Comparison of ENCODE assay signal across 1 cellular context in the genomic region with DNA sequence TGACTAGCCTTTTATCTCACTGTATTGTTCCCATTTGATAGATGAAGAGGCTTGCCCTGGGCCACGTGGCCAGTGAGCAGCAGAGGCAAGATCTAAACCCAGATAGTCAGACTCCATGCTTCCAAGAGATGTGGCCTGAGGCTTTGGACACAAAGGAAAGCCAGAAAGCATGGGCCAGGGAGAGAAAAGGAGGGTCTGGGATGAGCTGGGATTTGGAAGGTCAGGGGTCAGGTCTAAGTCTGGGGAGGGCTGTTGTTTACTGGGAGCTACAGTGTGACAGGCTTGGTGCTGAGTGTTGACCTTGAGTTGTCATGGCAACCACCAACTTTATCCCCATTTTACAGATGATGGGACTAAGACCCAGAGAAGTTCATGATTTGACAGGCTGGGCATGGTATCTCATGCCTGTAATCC.
TF ChIP-seq lines count a peak whose summit lies in the region.

No MANE protein-coding gene starts in this region.

TF ChIP-seq in H1, 55 proteins besides CTCF, POLR2A, EP300 and RAD21:
- no peak for TF ChIP-seq CREB1 (IDR thresholded peaks at IDR 0.05)
- no peak for TF ChIP-seq SIN3A (conservative IDR thresholded peaks at IDR 0.05 in 1 of 2, IDR thresholded peaks at IDR 0.05 in 1 of 2; ENCODE audit: low read depth in 1 of 2, low read length in 2 of 2)
- no peak for TF ChIP-seq TAF1 (IDR thresholded peaks at IDR 0.05; ENCODE audit: low read depth, low read length)
- TF ChIP-seq, protein P1, sequence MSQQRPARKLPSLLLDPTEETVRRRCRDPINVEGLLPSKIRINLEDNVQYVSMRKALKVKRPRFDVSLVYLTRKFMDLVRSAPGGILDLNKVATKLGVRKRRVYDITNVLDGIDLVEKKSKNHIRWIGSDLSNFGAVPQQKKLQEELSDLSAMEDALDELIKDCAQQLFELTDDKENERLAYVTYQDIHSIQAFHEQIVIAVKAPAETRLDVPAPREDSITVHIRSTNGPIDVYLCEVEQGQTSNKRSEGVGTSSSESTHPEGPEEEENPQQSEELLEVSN (IDR thresholded peaks at IDR 0.05), result no peak
- no peak for TF ChIP-seq TBP (IDR thresholded peaks at IDR 0.05; ENCODE audit: low read depth, low read length)
- no peak for TF ChIP-seq NANOG (IDR thresholded peaks at IDR 0.05; ENCODE audit: insufficient read depth, low read depth, low read length, poor library complexity, severe bottlenecking)
- TF ChIP-seq ASH2L (IDR thresholded peaks at IDR 0.05; ENCODE audit: low read length), result no peak
- TF ChIP-seq HDAC2 (IDR thresholded peaks at IDR 0.05; ENCODE audit: borderline replicate concordance in 1 of 2, low read depth in 2 of 2, low read length in 2 of 2), result no peak
- TF ChIP-seq RFX5 (IDR thresholded peaks at IDR 0.05; ENCODE audit: borderline replicate concordance, low read depth, low read length), result no peak
- TF ChIP-seq CHD1 (IDR thresholded peaks at IDR 0.05; ENCODE audit: low read depth, low read length), result no peak
- TF ChIP-seq HDAC6 (IDR thresholded peaks at IDR 0.05; ENCODE audit: low read depth, low read length), result no peak
